Comparison of ENCODE assay signal across 10 cellular contexts in genomic region chr2:64982311-64982857, GRCh38. TPM values are rescaled to one million over a fixed set of nuclear protein-coding genes. Genes with fewer than 3 reads are reported as not detected.
A peak's percentile ranks its signal among the peaks of the same experiment; 100 is the strongest.
DNase-seq lines count a peak whose midpoint lies in the region; ATAC-seq and TF ChIP-seq lines count a peak whose summit lies in the region.
"Had no signal": no experiment of that assay in that cellular context is flagged by ENCODE, and none has a peak within 500 bp of the region (broad histone marks: within the 10 kb centered on the region; RNA-seq: fewer than 3 reads in every experiment).

No MANE protein-coding gene starts in this region.

- peaks cover 64% of the 10 kb centered on the region for H3K4me1 Mint-ChIP-seq in activated T-cell treated with anti-CD3 and anti-CD28 coated beads, Interleukin-2, amount 50 U/mL, for 72 hours (ENCODE audit: low read depth)
- peaks cover 39 to 60% of the 10 kb centered on the region in 2 donors for H3K4me1 Mint-ChIP-seq in stimulated activated naive B cell treated with anti-CD40 and anti-IgM and Interleukin-4, amounts not matched to agents 10 μg/mL and 1 μg/mL and 100 μg/mL, for 72 hours

- no peaks in the 10 kb centered on the region for H3K36me3 ChIP-seq in osteoblast (ENCODE audit: insufficient read depth, low read length)

- no peak overlapping the region for H3K4me2 ChIP-seq in osteoblast (ENCODE audit: insufficient read depth, low read length)

- H3K27ac Mint-ChIP-seq in activated T-cell treated with anti-CD3 and anti-CD28 coated beads, Interleukin-2, amount 50 U/mL, for 72 hours, result peak overlapping the region; percentile 11
- peak overlapping the region; percentile 26 for H3K27ac Mint-ChIP-seq in stimulated activated naive B cell treated with anti-CD40 and anti-IgM and Interleukin-4, amounts not matched to agents 10 μg/mL and 1 μg/mL and 100 μg/mL, for 72 hours

- H3K4me3 ChIP-seq in osteoblast (ENCODE audit: insufficient read depth, low read length), result no peak overlapping the region

- H3K9me3 ChIP-seq in osteoblast (ENCODE audit: low read depth, low read length), result no peaks in the 10 kb centered on the region

- H4K20me1 ChIP-seq in osteoblast (ENCODE audit: insufficient read depth, low read length), result no peaks in the 10 kb centered on the region

- no peak overlapping the region for H3K27ac ChIP-seq in osteoblast (ENCODE audit: low read depth, low read length)

- H3K4me3 Mint-ChIP-seq in activated T-cell treated with anti-CD3 and anti-CD28 coated beads, Interleukin-2, amount 50 U/mL, for 72 hours, result peak overlapping the region; percentile 55 to 65
- H3K4me3 Mint-ChIP-seq in stimulated activated naive B cell treated with anti-CD40 and anti-IgM and Interleukin-4, amounts not matched to agents 10 μg/mL and 1 μg/mL and 100 μg/mL, for 72 hours, result peak overlapping the region; percentile 5 to 43
- H3K4me3 Mint-ChIP-seq: central memory CD8-positive, alpha-beta T cell had no signal

- peak; percentile 15 to 30 for DNase-seq in activated T-cell treated with anti-CD3 and anti-CD28 coated beads, Interleukin-2, amount 50 U/mL, for 72 hours
- no peak for DNase-seq in activated T-cell treated with anti-CD3 and anti-CD28 coated beads, Interleukin-2, amount 50 U/mL, for 1 hour
- DNase-seq in stimulated activated naive B cell treated with anti-CD40 and anti-IgM and Interleukin-4, amounts not matched to agents 10 μg/mL and 1 μg/mL and 100 μg/mL, for 72 hours, result no peak
- DNase-seq in epidermal melanocyte (ENCODE audit: insufficient read length, low spot score) (no peak), osteoblast (ENCODE audit: insufficient read length, low spot score, missing footprints) (no peak), NCI-H1930 (lab: John Stamatoyannopoulos, UW) (no peak)
- DNase-seq: NCI-H69 had no signal

- H3K79me2 ChIP-seq in osteoblast (ENCODE audit: insufficient read depth, low read length), result no peaks in the 10 kb centered on the region

- no peak overlapping the region for H2AFZ ChIP-seq in osteoblast (ENCODE audit: low read length)

- H3K27me3 Mint-ChIP-seq in activated T-cell treated with anti-CD3 and anti-CD28 coated beads, Interleukin-2, amount 50 U/mL, for 72 hours (ENCODE audit: low read depth), result peaks cover 30% of the 10 kb centered on the region
- H3K27me3 Mint-ChIP-seq in stimulated activated naive B cell treated with anti-CD40 and anti-IgM and Interleukin-4, amounts not matched to agents 10 μg/mL and 1 μg/mL and 100 μg/mL, for 72 hours, result no peaks in the 10 kb centered on the region
- H3K27me3 Mint-ChIP-seq: central memory CD8-positive, alpha-beta T cell had no signal

- ATAC-seq in activated T-cell treated with anti-CD3 and anti-CD28 coated beads, Interleukin-2, amount 50 U/mL, for 72 hours (replicated peaks in 1 of 2), result peak; percentile 69 to 74
- ATAC-seq in GM21786 (IDR thresholded peaks at IDR 0.05; ENCODE audit: unreplicated experiment) (peak; percentile 54), HG03469 (IDR thresholded peaks at IDR 0.05; ENCODE audit: unreplicated experiment) (peak; percentile 43)
- ATAC-seq in stimulated activated naive B cell treated with anti-CD40 and anti-IgM and Interleukin-4, amounts not matched to agents 10 μg/mL and 1 μg/mL and 100 μg/mL, for 72 hours (replicated peaks), result peak; percentile 82 to 83

- no peaks in the 10 kb centered on the region for H3K9me3 Mint-ChIP-seq in activated T-cell treated with anti-CD3 and anti-CD28 coated beads, Interleukin-2, amount 50 U/mL, for 72 hours
- no peaks in the 10 kb centered on the region for H3K9me3 Mint-ChIP-seq in stimulated activated naive B cell treated with anti-CD40 and anti-IgM and Interleukin-4, amounts not matched to agents 10 μg/mL and 1 μg/mL and 100 μg/mL, for 72 hours
- H3K9me3 Mint-ChIP-seq: central memory CD8-positive, alpha-beta T cell had no signal

- H3K36me3 Mint-ChIP-seq in activated T-cell treated with anti-CD3 and anti-CD28 coated beads, Interleukin-2, amount 50 U/mL, for 72 hours (ENCODE audit: insufficient read depth in 2 of 2), result no peaks in the 10 kb centered on the region
- peaks cover 20 to 23% of the 10 kb centered on the region in 2 donors for H3K36me3 Mint-ChIP-seq in stimulated activated naive B cell treated with anti-CD40 and anti-IgM and Interleukin-4, amounts not matched to agents 10 μg/mL and 1 μg/mL and 100 μg/mL, for 72 hours

- peaks cover 15% of the 10 kb centered on the region for H3K4me1 ChIP-seq in osteoblast (ENCODE audit: insufficient read depth, low read length)

- no peaks in the 10 kb centered on the region for H3K27me3 ChIP-seq in osteoblast (ENCODE audit: insufficient read depth, low read length)

- no peak for TF ChIP-seq CTCF in osteoblast (IDR thresholded peaks at IDR 0.05; ENCODE audit: extremely low read depth, low read depth, low read length)

RNA-seq across cellular contexts. Expression of gene SLC1A4, which starts 6.8 kb away (rescaled TPM):
- 10 to 100 TPM; 41.6 to 45.3 TPM for total RNA-seq in activated T-cell treated with anti-CD3 and anti-CD28 coated beads, Interleukin-2, amount 50 U/mL, for 72 hours
- total RNA-seq in osteoblast, result 47.7 and 49.2 TPM in 2 replicates

Comparison
In these comparisons a context has a peak if more than half of its experiments do, and no peak if none do; other contexts are left out.
1. DNase-seq: peak in activated T-cell treated with anti-CD3 and anti-CD28 coated beads, Interleukin-2, amount 50 U/mL, for 72 hours (2 of 2); none in activated T-cell treated with anti-CD3 and anti-CD28 coated beads, Interleukin-2, amount 50 U/mL, for 1 hour (single experiment), stimulated activated naive B cell treated with anti-CD40 and anti-IgM and Interleukin-4, amounts not matched to agents 10 μg/mL and 1 μg/mL and 100 μg/mL, for 72 hours (single experiment), epidermal melanocyte (single experiment), osteoblast (single experiment) and NCI-H1930 (0 of 2).
2. Peak in every context shown above with its lines, with median percentiles within 50 percentile points of each other: ATAC-seq.